Comparison of ENCODE assay signal across 22 cellular contexts in the genomic region with DNA sequence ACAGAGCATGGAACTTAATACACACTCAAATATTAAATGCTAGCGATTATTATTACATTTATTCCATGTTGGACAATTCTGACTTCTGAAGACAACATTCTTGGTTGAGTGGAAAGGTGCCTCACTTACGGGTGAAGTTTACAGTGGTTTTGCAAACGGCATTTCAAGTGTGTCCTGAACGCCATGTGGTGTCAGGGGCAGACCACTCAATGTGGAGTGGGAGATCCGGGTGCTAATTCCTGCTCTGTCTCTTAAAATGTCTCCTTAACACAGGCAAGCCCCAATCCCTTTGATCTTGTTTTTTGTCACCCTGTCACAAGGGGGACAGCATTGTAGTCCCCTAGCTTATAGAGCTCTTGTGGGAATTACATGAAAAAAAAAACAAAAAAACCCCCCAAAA. TPM values are rescaled to one million over a fixed set of nuclear protein-coding genes. Genes with fewer than 3 reads are reported as not detected.
A peak's percentile ranks its signal among the peaks of the same experiment; 100 is the strongest.
DNase-seq lines count a peak whose midpoint lies in the region; ATAC-seq, FAIRE-seq and TF ChIP-seq lines count a peak whose summit lies in the region.
"Had no signal": no experiment of that assay in that cellular context is flagged by ENCODE, and none has a peak within 500 bp of the region (broad histone marks: within the 10 kb centered on the region; RNA-seq: fewer than 3 reads in every experiment).

No MANE protein-coding gene starts in this region.

- no peak for TF ChIP-seq POLR2A in GM12878 (IDR thresholded peaks at IDR 0.05; ENCODE audit: low read depth, low read length)

- peaks cover 35% of the 10 kb centered on the region for H3K4me1 Mint-ChIP-seq in memory B cell

- no TSS peak for BruUV-seq in GM12878 (replicated peaks; lab: Mats Ljungman, UMichigan)

- H3K27me3 ChIP-seq in heart right ventricle: peaks cover 0 to 25% (median 15%) of the 10 kb centered on the region in 7 donors
- peaks cover 6 to 10% of the 10 kb centered on the region in 2 experiments for H3K27me3 ChIP-seq in GM12878 (replicated peaks in 1 of 2; ENCODE audit: control insufficient read depth in 2 of 2, insufficient read depth in 2 of 2, low read length in 1 of 2)
- no peaks in the 10 kb centered on the region for H3K27me3 ChIP-seq in upper lobe of right lung
- H3K27me3 ChIP-seq in BE2C: peaks cover 20% of the 10 kb centered on the region

- H3K4me1 ChIP-seq in heart right ventricle: peaks cover 6 to 81% (median 59%) of the 10 kb centered on the region in 9 donors
- peaks cover 42% of the 10 kb centered on the region for H3K4me1 ChIP-seq in GM12878 (ENCODE audit: control insufficient read depth, insufficient read depth, low read length)
- H3K4me1 ChIP-seq in upper lobe of right lung: peaks cover 66% of the 10 kb centered on the region
- H3K4me1 ChIP-seq in BE2C: no peaks in the 10 kb centered on the region

- no peak overlapping the region for H3K9ac ChIP-seq in GM12878 (ENCODE audit: control insufficient read depth, insufficient read depth, low read length)

- H3K9me3 ChIP-seq in heart right ventricle (no peaks in the 10 kb centered on the region), GM12878 (replicated peaks; ENCODE audit: control insufficient read depth, insufficient read depth, low read length) (no peaks in the 10 kb centered on the region; the same call in 2 of the 3 replicates), upper lobe of right lung (no peaks in the 10 kb centered on the region), BE2C (no peaks in the 10 kb centered on the region)
- H3K9me3 ChIP-seq: vagina had no signal

- in situ Hi-C loops in GM12878 (cut with MboI): no loop called here

- H3K4me3 ChIP-seq in heart right ventricle (peak overlapping the region in 3 of 10 donors; percentile 10 to 22 (median 13)), GM12878 (no peak overlapping the region), upper lobe of right lung (no peak overlapping the region), BE2C (ENCODE audit: low read depth, low read length) (no peak overlapping the region)
- H3K4me3 ChIP-seq: dorsolateral prefrontal cortex, GM23338, vagina had no signal

- no peak overlapping the region for H3K4me3 Mint-ChIP-seq in memory B cell
- H3K4me3 Mint-ChIP-seq: CD14-positive monocyte; GM23338; T-helper 1 cell treated with Interleukin-12 subunit alpha and Interleukin-12 subunit beta and Interleukin-4 antibody, amounts not matched to agents 30 μg/mL and 1 μg/mL, for 36 hours had no signal

- peak; percentile 52 for FAIRE-seq in GM12878 (lab: Jason Lieb, UNC)

- H3K27me3 Mint-ChIP-seq in memory B cell: peaks cover 7% of the 10 kb centered on the region

- no peaks in the 10 kb centered on the region for H3K9me3 Mint-ChIP-seq in memory B cell
- H3K9me3 Mint-ChIP-seq: GM23338; T-helper 1 cell treated with Interleukin-12 subunit alpha and Interleukin-12 subunit beta and Interleukin-4 antibody, amounts not matched to agents 30 μg/mL and 1 μg/mL, for 36 hours had no signal

- SMC1A ChIA-PET in GM12878 (lab: Charles Lee; ENCODE audit: uncharacterized antibody, unreplicated experiment): interaction anchor here (0.5 to 9.3 kb wide), 6 partner anchors 14 to 120 kb away, joined by 3 to 97 read pairs (median 4); no protein-coding TSS in a partner anchor

- TF ChIP-seq EP300 in GM12878 (IDR thresholded peaks at IDR 0.05; ENCODE audit: borderline replicate concordance in 1 of 2, control insufficient read depth in 1 of 2, low read depth in 2 of 2, low read length in 2 of 2): no peak

- intact Hi-C loops in heart right ventricle (cut with DNase I): no loop called here
- intact Hi-C loops in left cardiac atrium (cut with DNase I): no loop called here
- intact Hi-C loops in GM12878 (cut with micrococcal nuclease; ENCODE audit: unreplicated experiment): no loop called here
- intact Hi-C loops in upper lobe of right lung (cut with DNase I): no loop called here

- no peak overlapping the region for H2AFZ ChIP-seq in GM12878 (ENCODE audit: control insufficient read depth, low read depth, low read length)

- no peaks in the 10 kb centered on the region for H3K79me2 ChIP-seq in GM12878 (ENCODE audit: control insufficient read depth, insufficient read depth, low read length)

- H3K27ac ChIP-seq in heart right ventricle (peak overlapping the region in 9 of 10 donors; percentile 60 to 95 (median 79)), GM12878 (ENCODE audit: control insufficient read depth, insufficient read depth) (no peak overlapping the region), upper lobe of right lung (peak overlapping the region; percentile 63)
- H3K27ac ChIP-seq: HL-60, vagina, VCaP had no signal

- POLR2A ChIA-PET in GM12878 (lab: Charles Lee): interaction anchor here (1.0 kb wide), 1 partner anchor 15 kb away, joined by 3 read pairs; no protein-coding TSS in a partner anchor

- RAD21 ChIA-PET in GM12878 (lab: Charles Lee; ENCODE audit: unreplicated experiment): interaction anchor here (0.9 to 3.4 kb wide), 4 partner anchors 9 to 190 kb away, joined by 3 to 19 read pairs (median 4); no protein-coding TSS in a partner anchor

- no peaks in the 10 kb centered on the region for H3K36me3 Mint-ChIP-seq in memory B cell

- no peaks in the 10 kb centered on the region for H4K20me1 ChIP-seq in GM12878 (ENCODE audit: control insufficient read depth, insufficient read depth)

- ATAC-seq in heart right ventricle: no peak
- ATAC-seq in left cardiac atrium: no peak
- no peak for ATAC-seq in GM12878
- ATAC-seq in memory B cell (ENCODE audit: low read depth): no peak
- ATAC-seq in upper lobe of right lung: peak; percentile 49
- ATAC-seq: GM23338 had no signal

- H3K36me3 ChIP-seq in heart right ventricle (peaks cover 0 to 46% (median 0%) of the 10 kb centered on the region in 9 donors), GM12878 (ENCODE audit: control insufficient read depth in 2 of 2, insufficient read depth in 2 of 2, low read length in 1 of 2) (no peaks in the 10 kb centered on the region), upper lobe of right lung (peaks cover 24% of the 10 kb centered on the region), BE2C (no peaks in the 10 kb centered on the region)
- H3K36me3 ChIP-seq: vagina had no signal

- peak overlapping the region; percentile 58 for H3K27ac Mint-ChIP-seq in memory B cell
- H3K27ac Mint-ChIP-seq: GM23338 had no signal

- DNase-seq in heart right ventricle: no peak
- no peak for DNase-seq in left cardiac atrium
- no peak for DNase-seq in GM12878 (ENCODE audit: low read depth, low spot score)
- DNase-seq in memory B cell (ENCODE audit: low spot score in 2 of 2): no peak
- no peak for DNase-seq in upper lobe of right lung
- DNase-seq in SHP77 (lab: John Stamatoyannopoulos, UW): no peak
- DNase-seq in BE2C: no peak
- DNase-seq in UCSD-AML1 (lab: John Stamatoyannopoulos, UW; ENCODE audit: unreplicated experiment): no peak
- DNase-seq: amygdala; DMS53; dorsolateral prefrontal cortex; NCI-H146; NCI-H748 treated with DMSO at 0.1 percent for 48 hours; stimulated activated CD4-positive, alpha-beta T cell treated with anti-CD3 and anti-CD28 coated beads, Interleukin-4, amount 100 ng/mL, for 24 hours had no signal

- CTCF ChIA-PET in GM12878 (lab: Yijun Ruan, JAX): interaction anchor here (1.3 to 10.0 kb wide), 6 partner anchors 8 to 162 kb away, joined by 3 to 80 read pairs (median 4); no protein-coding TSS in a partner anchor

- TF ChIP-seq CTCF in heart right ventricle (IDR thresholded peaks at IDR 0.05) (no peak), GM12878 (IDR thresholded peaks at IDR 0.05 in 2 of 3, conservative IDR thresholded peaks at IDR 0.05 in 1 of 3; ENCODE audit: control insufficient read depth in 2 of 3, extremely low read depth in 1 of 3, insufficient read depth in 1 of 3, low read depth in 3 of 3, low read length in 3 of 3) (no peak), upper lobe of right lung (IDR thresholded peaks at IDR 0.05) (no peak), BE2C (IDR thresholded peaks at IDR 0.05; ENCODE audit: low read depth, low read length) (no peak)

- no peak for TF ChIP-seq RAD21 in GM12878 (IDR thresholded peaks at IDR 0.05; ENCODE audit: insufficient read depth, low read depth, low read length)

- 58 to 68% methylated on average over 5 of the region's 5 CpGs for WGBS in heart right ventricle, 2 donors
- 60% methylated on average over 5 of the region's 5 CpGs for WGBS in GM12878 (ENCODE audit: insufficient coverage, insufficient replicate concordance, low lambda C conversion rate, missing lambda C conversion rate)

- no peak overlapping the region; the same call in 1 of the 2 replicates for H3K4me2 ChIP-seq in GM12878 (ENCODE audit: control insufficient read depth, insufficient read depth)
- H3K4me2 ChIP-seq: GM23338 had no signal

RNA-seq across cellular contexts. Expression of a gene that starts 5.6 kb away (rescaled TPM):
- 1 to 10 TPM; 1.1 to 3.8 (median 1.8) TPM for total RNA-seq in heart right ventricle
- 10 to 100 TPM in 1 of 2 donors, 1 to 10 TPM in 1; 5.5 to 13.3 TPM for polyA plus RNA-seq in heart right ventricle
- 1 to 10 TPM; 3.4 to 3.6 TPM for total RNA-seq in left cardiac atrium
- total RNA-seq in GM12878 (2013; cell fraction: nucleolus; rRNA removed): 0.31 and 1.0 TPM in 2 replicates
- 0.05 TPM in 1 of 2 replicates, not detected in the other for total RNA-seq in GM12878 (2014; rRNA removed)
- not detected in 2 replicates for total RNA-seq in GM12878 (2014; rRNA removed; fragmentation: Illumina TruSeq; extraction: Trizol)
- total RNA-seq in GM12878 (2021): not detected in 2 replicates
- polyA plus RNA-seq in GM12878 (2011; ENCODE audit: low read depth): not detected
- not detected in 2 replicates for polyA plus RNA-seq in GM12878 (2011; rRNA removed)
- polyA plus RNA-seq in GM12878 (2011; cell fraction: cytosol; rRNA removed): not detected in 2 replicates
- 0.07 TPM in 1 of 2 replicates, not detected in the other for polyA plus RNA-seq in GM12878 (2011; cell fraction: nucleus; rRNA removed)
- polyA plus RNA-seq in GM12878 (2012): 0.10 TPM in 1 of 2 replicates, not detected in the other
- polyA plus RNA-seq in GM12878 (2014; fragmentation: Illumina TruSeq; extraction: Trizol): not detected in 2 replicates
- not detected for polyA plus RNA-seq in GM12878 (2014; fragmentation: Nextera tagmentation; extraction: Ambion mirVana)
- not detected in 2 replicates for polyA plus RNA-seq in GM12878 (2014; rRNA removed)
- polyA plus RNA-seq in GM12878 (2016; fragmentation: Nextera tagmentation; extraction: Ambion mirVana): not detected
- polyA minus RNA-seq in GM12878 (2011; rRNA and poly(A)+ RNA removed): not detected in 2 replicates
- not detected in 2 replicates for polyA minus RNA-seq in GM12878 (2011; cell fraction: cytosol; rRNA and poly(A)+ RNA removed)
- polyA minus RNA-seq in GM12878 (2011; cell fraction: nucleus; rRNA and poly(A)+ RNA removed): not detected in 2 replicates
- 21.7 TPM for total RNA-seq in upper lobe of right lung
- polyA plus RNA-seq in BE2C (2012; ENCODE audit: insufficient read depth, insufficient read length, low read depth): not detected
- total RNA-seq: A673, GM23338, MCF 10A had no signal
- polyA plus RNA-seq: CD14-positive monocyte had no signal

RNA-seq across cellular contexts. Expression of a gene that starts 5.8 kb away (rescaled TPM):
- 10 to 100 TPM in 7 of 10 donors, 1 to 10 TPM in 3; 7.9 to 19.6 (median 12.5) TPM for total RNA-seq in heart right ventricle
- polyA plus RNA-seq in heart right ventricle: 10 to 100 TPM; 13.7 to 19.6 TPM
- 10 to 100 TPM; 13.5 to 21.4 TPM for total RNA-seq in left cardiac atrium
- total RNA-seq in GM12878 (2013; cell fraction: nucleolus; rRNA removed): 1.9 and 2.2 TPM in 2 replicates
- under 0.01 and 0.05 TPM in 2 replicates for total RNA-seq in GM12878 (2014; rRNA removed)
- 0.04 and 0.05 TPM in 2 replicates for total RNA-seq in GM12878 (2014; rRNA removed; fragmentation: Illumina TruSeq; extraction: Trizol)
- total RNA-seq in GM12878 (2021): 0.05 TPM in 2 replicates
- 0.05 TPM for polyA plus RNA-seq in GM12878 (2011; ENCODE audit: low read depth)
- polyA plus RNA-seq in GM12878 (2011; rRNA removed): not detected in 2 replicates
- under 0.01 TPM in 1 of 2 replicates, not detected in the other for polyA plus RNA-seq in GM12878 (2011; cell fraction: cytosol; rRNA removed)
- polyA plus RNA-seq in GM12878 (2011; cell fraction: nucleus; rRNA removed): not detected in 2 replicates
- polyA plus RNA-seq in GM12878 (2012): 0.05 and 0.08 TPM in 2 replicates
- polyA plus RNA-seq in GM12878 (2014; fragmentation: Illumina TruSeq; extraction: Trizol): 0.03 TPM in 1 of 2 replicates, not detected in the other
- under 1 TPM; 0.02 TPM for polyA plus RNA-seq in GM12878 (2014; fragmentation: Nextera tagmentation; extraction: Ambion mirVana)
- 0.03 and 0.04 TPM in 2 replicates for polyA plus RNA-seq in GM12878 (2014; rRNA removed)
- not detected for polyA plus RNA-seq in GM12878 (2016; fragmentation: Nextera tagmentation; extraction: Ambion mirVana)
- polyA minus RNA-seq in GM12878 (2011; rRNA and poly(A)+ RNA removed): not detected in 2 replicates
- not detected in 2 replicates for polyA minus RNA-seq in GM12878 (2011; cell fraction: cytosol; rRNA and poly(A)+ RNA removed)
- not detected in 2 replicates for polyA minus RNA-seq in GM12878 (2011; cell fraction: nucleus; rRNA and poly(A)+ RNA removed)
- 48.3 TPM for total RNA-seq in upper lobe of right lung
- polyA plus RNA-seq in BE2C (2012; ENCODE audit: insufficient read depth, insufficient read length, low read depth): not detected
- total RNA-seq: MCF 10A had no signal
- polyA plus RNA-seq: CD14-positive monocyte had no signal
